In genomic region chr13:79485451-79485850, GRCh38 we compare ENCODE assay signal across 17 cellular contexts. TPM values are rescaled to one million over a fixed set of nuclear protein-coding genes. Genes with fewer than 3 reads are reported as not detected.
A peak's percentile ranks its signal among the peaks of the same experiment; 100 is the strongest.
DNase-seq lines count a peak whose midpoint lies in the region; ATAC-seq, FAIRE-seq and TF ChIP-seq lines count a peak whose summit lies in the region.
"Had no signal": no experiment of that assay in that cellular context is flagged by ENCODE, and none has a peak within 500 bp of the region (broad histone marks: within the 10 kb centered on the region; RNA-seq: fewer than 3 reads in every experiment).

No MANE protein-coding gene starts in this region.

- peak overlapping the region; percentile 81 for H3K4me2 ChIP-seq in keratinocyte (ENCODE audit: control insufficient read depth, extremely low read depth, insufficient read depth, low read depth, low read length)
- H3K4me2 ChIP-seq: BLaER1 treated with 17β-estradiol and CSF1 and Interleukin-3, amounts not matched to agents 10 nM and 100 nM had no signal

- no peaks in the 10 kb centered on the region for H3K9me3 Mint-ChIP-seq in MCF 10A (ENCODE audit: unreplicated experiment)
- no peaks in the 10 kb centered on the region for H3K9me3 Mint-ChIP-seq in activated CD4-positive, alpha-beta memory T cell treated with anti-CD3 and anti-CD28 coated beads for 36 hours
- H3K9me3 Mint-ChIP-seq in stimulated activated naive CD8-positive, alpha-beta T cell treated with anti-CD3 and anti-CD28 coated beads, Interleukin-15, amount 100 ng/mL, for 72 hours = peaks cover 0 to 7% of the 10 kb centered on the region in 2 donors

- DNase-seq in MCF 10A (ENCODE audit: unreplicated experiment) (peak; percentile 27), breast epithelium (ENCODE audit: low spot score in 2 of 2) (no peak), keratinocyte (ENCODE audit: low read depth, low spot score) (no peak), thyroid gland (no peak), NCI-H2029 treated with DMSO at 0.1 percent for 48 hours (lab: John Stamatoyannopoulos, UW) (no peak)
- DNase-seq in activated CD4-positive, alpha-beta memory T cell treated with anti-CD3 and anti-CD28 coated beads for 36 hours = no peak
- DNase-seq in stimulated activated naive CD8-positive, alpha-beta T cell treated with anti-CD3 and anti-CD28 coated beads, Interleukin-15, amount 100 ng/mL, for 72 hours = no peak
- DNase-seq: dorsolateral prefrontal cortex, glutamatergic neuron, left lung, NCI-H1436 treated with DMSO at 0.1 percent for 48 hours, NCI-H69 had no signal

- 71 to 91% methylated on average over 2 of the region's 2 CpGs for WGBS in thyroid gland, 2 donors

- H3K27ac Mint-ChIP-seq in MCF 10A (ENCODE audit: low read depth, unreplicated experiment) = peak overlapping the region; percentile 94
- peak overlapping the region; percentile 84 for H3K27ac Mint-ChIP-seq in activated CD4-positive, alpha-beta memory T cell treated with anti-CD3 and anti-CD28 coated beads for 36 hours
- peak overlapping the region in 1 of 2 donors; percentile 55 for H3K27ac Mint-ChIP-seq in stimulated activated naive CD8-positive, alpha-beta T cell treated with anti-CD3 and anti-CD28 coated beads, Interleukin-15, amount 100 ng/mL, for 72 hours

- H3K79me2 ChIP-seq in keratinocyte (ENCODE audit: control insufficient read depth, insufficient read depth, low read length) = peaks cover 87% of the 10 kb centered on the region

- peaks cover 7% of the 10 kb centered on the region for H3K36me3 Mint-ChIP-seq in MCF 10A (ENCODE audit: insufficient read depth, unreplicated experiment)
- peaks cover 37% of the 10 kb centered on the region for H3K36me3 Mint-ChIP-seq in activated CD4-positive, alpha-beta memory T cell treated with anti-CD3 and anti-CD28 coated beads for 36 hours

- TSS peak; percentile 2 for BruUV-seq in MCF 10A (replicated peaks; lab: Mats Ljungman, UMichigan)

- H3K36me3 ChIP-seq in breast epithelium = no peaks in the 10 kb centered on the region
- H3K36me3 ChIP-seq in keratinocyte (ENCODE audit: control insufficient read depth in 2 of 2, extremely low read depth in 1 of 2, insufficient read depth in 2 of 2, low read length in 2 of 2) = peaks cover 4 to 5% of the 10 kb centered on the region in 2 experiments
- H3K36me3 ChIP-seq in thyroid gland = no peaks in the 10 kb centered on the region
- H3K36me3 ChIP-seq: adrenal gland; BLaER1 treated with 17β-estradiol and CSF1 and Interleukin-3, amounts not matched to agents 10 nM and 100 nM; HAP-1; left lung had no signal

- peak overlapping the region; percentile 97 for H3K4me3 Mint-ChIP-seq in MCF 10A (ENCODE audit: unreplicated experiment)
- peak overlapping the region; percentile 45 for H3K4me3 Mint-ChIP-seq in activated CD4-positive, alpha-beta memory T cell treated with anti-CD3 and anti-CD28 coated beads for 36 hours
- peak overlapping the region; percentile 0 to 49 for H3K4me3 Mint-ChIP-seq in stimulated activated naive CD8-positive, alpha-beta T cell treated with anti-CD3 and anti-CD28 coated beads, Interleukin-15, amount 100 ng/mL, for 72 hours

- TF ChIP-seq CTCF in MCF 10A (IDR thresholded peaks at IDR 0.05; ENCODE audit: unreplicated experiment) (no peak), breast epithelium (IDR thresholded peaks at IDR 0.05) (no peak), keratinocyte (optimal IDR thresholded peaks at IDR 0.05 in 1 of 3, IDR thresholded peaks at IDR 0.05 in 1 of 3, conservative IDR thresholded peaks at IDR 0.05 in 1 of 3; ENCODE audit: extremely low read depth in 1 of 3, insufficient read depth in 2 of 3, low read length in 3 of 3) (no peak), thyroid gland (IDR thresholded peaks at IDR 0.05) (no peak)

- no peak for ATAC-seq in stimulated activated naive CD8-positive, alpha-beta T cell treated with anti-CD3 and anti-CD28 coated beads, Interleukin-15, amount 100 ng/mL, for 72 hours
- no peak for ATAC-seq in HG03097 (IDR thresholded peaks at IDR 0.05; ENCODE audit: low FRiP score, unreplicated experiment)

- H3K4me1 ChIP-seq in breast epithelium (peaks cover 0 to 5% of the 10 kb centered on the region in 2 donors), keratinocyte (ENCODE audit: control insufficient read depth, extremely low read depth, insufficient read depth, low read length) (peaks cover 62% of the 10 kb centered on the region), thyroid gland (peaks cover 11 to 17% of the 10 kb centered on the region in 2 donors)

- intact Hi-C loops in MCF 10A (cut with micrococcal nuclease) (no loop called here), breast epithelium (cut with DNase I; ENCODE audit: low total_unique reads) (no loop called here), thyroid gland (cut with DNase I) (no loop called here)
- intact Hi-C loops in activated CD4-positive, alpha-beta memory T cell treated with anti-CD3 and anti-CD28 coated beads for 36 hours (cut with micrococcal nuclease) = loop anchor here (1.0 kb wide), 2 partner anchors 16 to 93 kb away; no protein-coding TSS in a partner anchor

- FAIRE-seq in keratinocyte (lab: Jason Lieb, UNC) = peak; percentile 32
- FAIRE-seq: G401.6 had no signal

- peaks cover 51% of the 10 kb centered on the region for H3K4me1 Mint-ChIP-seq in MCF 10A (ENCODE audit: insufficient read depth, unreplicated experiment)
- H3K4me1 Mint-ChIP-seq in activated CD4-positive, alpha-beta memory T cell treated with anti-CD3 and anti-CD28 coated beads for 36 hours (ENCODE audit: low read depth) = peaks cover 75% of the 10 kb centered on the region
- H3K4me1 Mint-ChIP-seq in stimulated activated naive CD8-positive, alpha-beta T cell treated with anti-CD3 and anti-CD28 coated beads, Interleukin-15, amount 100 ng/mL, for 72 hours = peaks cover 67% of the 10 kb centered on the region

- POLR2A ChIA-PET in MCF 10A (lab: Yijun Ruan, JAX) = interaction anchor here (0.6 to 6.4 kb wide), 20 partner anchors 6 to 856 kb away, joined by 3 to 160 read pairs (median 7); partner anchors contain the start of genes RBM26 and SPRY2
- POLR2A ChIA-PET in activated CD4-positive, alpha-beta memory T cell treated with anti-CD3 and anti-CD28 coated beads for 36 hours (lab: Charles Lee) = interaction anchor here (1.0 to 6.7 kb wide), 5 partner anchors 10 to 80 kb away, joined by 3 to 114 read pairs (median 49); partner anchors contain the start of gene RBM26

- CTCF ChIA-PET in MCF 10A (lab: Yijun Ruan, JAX) = interaction anchor here (0.9 to 2.2 kb wide), 5 partner anchors 13 to 79 kb away, joined by 3 to 10 read pairs (median 3); partner anchors contain the start of gene RBM26
- CTCF ChIA-PET in activated CD4-positive, alpha-beta memory T cell treated with anti-CD3 and anti-CD28 coated beads for 36 hours (lab: Charles Lee) = interaction anchor here (1.0 to 4.1 kb wide), 4 partner anchors 18 to 61 kb away, joined by 3 to 35 read pairs (median 4); no protein-coding TSS in a partner anchor

- H3K27me3 Mint-ChIP-seq in MCF 10A (ENCODE audit: insufficient read depth, unreplicated experiment) = no peaks in the 10 kb centered on the region
- H3K27me3 Mint-ChIP-seq in activated CD4-positive, alpha-beta memory T cell treated with anti-CD3 and anti-CD28 coated beads for 36 hours = no peaks in the 10 kb centered on the region
- H3K27me3 Mint-ChIP-seq in stimulated activated naive CD8-positive, alpha-beta T cell treated with anti-CD3 and anti-CD28 coated beads, Interleukin-15, amount 100 ng/mL, for 72 hours = peaks cover 3% of the 10 kb centered on the region

- H3K9ac ChIP-seq in keratinocyte (ENCODE audit: control insufficient read depth, extremely low read depth, insufficient read depth, low read length) = peak overlapping the region; percentile 98
- H3K9ac ChIP-seq: BLaER1 treated with 17β-estradiol and CSF1 and Interleukin-3, amounts not matched to agents 10 nM and 100 nM had no signal

- H3K27me3 ChIP-seq in breast epithelium (no peaks in the 10 kb centered on the region), keratinocyte (ENCODE audit: control insufficient read depth, extremely low read depth, insufficient read depth, low read length) (no peaks in the 10 kb centered on the region), thyroid gland (no peaks in the 10 kb centered on the region)
- H3K27me3 ChIP-seq: adrenal gland, dorsolateral prefrontal cortex had no signal

- dilution Hi-C loops in keratinocyte (cut with MboI; ENCODE audit: extremely low pct_ligation_motif_present, low sequenced_read_pairs) = no loop called here

- H4K20me1 ChIP-seq in keratinocyte (ENCODE audit: control insufficient read depth, extremely low read depth, insufficient read depth, low read length) = no peaks in the 10 kb centered on the region
- H4K20me1 ChIP-seq: BLaER1 treated with 17β-estradiol and CSF1 and Interleukin-3, amounts not matched to agents 10 nM and 100 nM had no signal

- TF ChIP-seq POLR2A in breast epithelium (IDR thresholded peaks at IDR 0.05) (no peak), thyroid gland (IDR thresholded peaks at IDR 0.05) (no peak)

- no peaks in the 10 kb centered on the region for H3K9me1 ChIP-seq in keratinocyte (ENCODE audit: control insufficient read depth, extremely low read depth, insufficient read depth, low read length)

- H3K9me3 ChIP-seq in breast epithelium (no peaks in the 10 kb centered on the region), keratinocyte (ENCODE audit: control insufficient read depth, low read depth, low read length) (no peaks in the 10 kb centered on the region), thyroid gland (no peaks in the 10 kb centered on the region)
- H3K9me3 ChIP-seq: adrenal gland, HAP-1, left lung had no signal

- H3K27ac ChIP-seq in breast epithelium (no peak overlapping the region), keratinocyte (ENCODE audit: control insufficient read depth, insufficient read depth, low read length) (peak overlapping the region; percentile 96), thyroid gland (no peak overlapping the region)
- H3K27ac ChIP-seq: BLaER1 treated with 17β-estradiol and CSF1 and Interleukin-3, amounts not matched to agents 10 nM and 100 nM had no signal

- H3K4me3 ChIP-seq in breast epithelium = no peak overlapping the region
- peak overlapping the region; percentile 5 to 50 (median 13) for H3K4me3 ChIP-seq in keratinocyte (ENCODE audit: control insufficient read depth in 2 of 3, extremely low read depth in 1 of 3, insufficient read depth in 2 of 3, low read depth in 1 of 3, low read length in 3 of 3)
- H3K4me3 ChIP-seq in thyroid gland (replicated peaks in 1 of 3) = no peak overlapping the region
- H3K4me3 ChIP-seq: adrenal gland; BLaER1 treated with 17β-estradiol and CSF1 and Interleukin-3, amounts not matched to agents 10 nM and 100 nM; HAP-1; left lung had no signal

- H2AFZ ChIP-seq in keratinocyte (ENCODE audit: control insufficient read depth, low read length) = no peak overlapping the region

RNA-seq across cellular contexts. Expression of gene NDFIP2, which starts 4.5 kb away (rescaled TPM):
- total RNA-seq in MCF 10A (2022) (66.0 and 81.6 TPM in 2 replicates), breast epithelium (10 to 100 TPM; 15.8 to 26.5 (median 22.6) TPM), thyroid gland (10 to 100 TPM; 19.4 to 31.3 (median 23.7) TPM)
- 100 to 1,000 TPM; 175 to 178 TPM for total RNA-seq in activated CD4-positive, alpha-beta memory T cell treated with anti-CD3 and anti-CD28 coated beads for 36 hours
- 119 to 244 TPM (median 209 TPM) in 3 replicates for polyA plus RNA-seq in keratinocyte
- polyA plus RNA-seq in keratinocyte (2011; ENCODE audit: low read depth) = 126 TPM
- polyA plus RNA-seq in keratinocyte (2011; cell fraction: cytosol; rRNA removed) = 83.4 and 168 TPM in 2 replicates
- polyA plus RNA-seq in keratinocyte (2011; cell fraction: nucleus; rRNA removed) = 141 and 143 TPM in 2 replicates
- polyA plus RNA-seq in keratinocyte (2012; ENCODE audit: low replicate concordance) = 109 and 156 TPM in 2 replicates
- 113 to 127 TPM (median 125 TPM) in 3 replicates for polyA minus RNA-seq in keratinocyte
- polyA minus RNA-seq in keratinocyte (2011; cell fraction: cytosol; rRNA and poly(A)+ RNA removed) = 103 TPM
- 127 and 253 TPM in 2 replicates for polyA minus RNA-seq in keratinocyte (2011; cell fraction: nucleus; rRNA and poly(A)+ RNA removed)

Comparison
In these comparisons a context has a peak if more than half of its experiments do, and no peak if none do; other contexts are left out.
1. H3K4me3 Mint-ChIP-seq: peak in every context shown above with its lines; median percentile 97 in MCF 10A; 45 in activated CD4-positive, alpha-beta memory T cell treated with anti-CD3 and anti-CD28 coated beads for 36 hours; 24 in stimulated activated naive CD8-positive, alpha-beta T cell treated with anti-CD3 and anti-CD28 coated beads, Interleukin-15, amount 100 ng/mL, for 72 hours.
2. H3K4me3 ChIP-seq: peak in keratinocyte (3 of 3); none in breast epithelium (0 of 3) and thyroid gland (0 of 3).